ENCODE assay signal across 8 cellular contexts in genomic region chr10:4662576-4663161, GRCh38.
A peak's percentile ranks its signal among the peaks of the same experiment; 100 is the strongest.
DNase-seq lines count a peak whose midpoint lies in the region; ATAC-seq lines count a peak whose summit lies in the region.

No MANE protein-coding gene starts in this region.

- ATAC-seq in GM18861 (IDR thresholded peaks at IDR 0.05; ENCODE audit: unreplicated experiment) (peak; percentile 2), left ventricle myocardium superior (peak; percentile 48), HG03175 (IDR thresholded peaks at IDR 0.05; ENCODE audit: unreplicated experiment) (no peak)

- DNase-seq in T1000 (lab: John Stamatoyannopoulos, UW) (peak; percentile 21), left ventricle myocardium superior (peak; percentile 34), T-helper 2 cell (no peak), NCI-H2029 treated with DMSO at 0.1 percent for 48 hours (lab: John Stamatoyannopoulos, UW) (no peak), DMS79 treated with DMSO at 0.1 percent for 48 hours (lab: John Stamatoyannopoulos, UW) (no peak)

- H3K27ac ChIP-seq in skin epidermis: peak overlapping the region in 20 of 21 experiments; percentile 66 to 92 (median 84)

- intact Hi-C loops in left ventricle myocardium superior (cut with micrococcal nuclease): loop anchor here (5.0 kb wide), 1 partner anchor 105 kb away; no protein-coding TSS in a partner anchor

- H3K4me3 ChIP-seq in skin epidermis: no peak overlapping the region

Comparison
In these comparisons a context has a peak if more than half of its experiments do, and no peak if none do; other contexts are left out.
1. DNase-seq: peak in T1000 (single experiment) and left ventricle myocardium superior (single experiment); none in T-helper 2 cell (0 of 5), NCI-H2029 treated with DMSO at 0.1 percent for 48 hours (single experiment) and DMS79 treated with DMSO at 0.1 percent for 48 hours (single experiment).